Comparison of ENCODE assay signal across 7 cellular contexts in the genomic region with DNA sequence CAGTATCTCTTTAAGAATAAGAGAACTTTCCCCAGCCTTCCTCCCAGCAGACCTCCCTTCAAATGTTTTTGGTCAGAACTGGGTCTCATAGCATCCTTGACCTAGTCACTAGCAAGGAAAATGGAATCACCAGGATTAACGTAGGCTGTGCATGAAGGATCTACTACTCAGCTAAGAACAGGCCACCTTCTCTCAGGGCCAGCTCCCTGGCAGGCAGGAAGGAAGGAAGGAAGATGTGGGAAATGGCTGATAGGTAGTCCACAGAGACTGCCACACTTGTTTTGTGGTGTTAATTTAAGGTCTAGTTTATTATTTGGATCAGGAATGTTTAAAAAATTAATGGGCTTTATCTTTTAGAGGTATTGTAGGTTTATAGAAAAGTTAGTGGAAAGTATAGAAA.
"Had no signal": no experiment of that assay in that cellular context is flagged by ENCODE, and none has a peak within 500 bp of the region (broad histone marks: within the 10 kb centered on the region; RNA-seq: fewer than 3 reads in every experiment).

No MANE protein-coding gene starts in this region.

- H3K4me3 ChIP-seq: GM12878 had no signal

- ATAC-seq: GM12878 had no signal

- DNase-seq: GDM1, GF-D8 had no signal

- FAIRE-seq: G401.6, GM12878, GM12891, GM12892, GM18507 had no signal
